ENCODE assay signal across 11 cellular contexts in genomic region chr1:15514557-15514956, GRCh38. TPM values are rescaled to one million over a fixed set of nuclear protein-coding genes. Genes with fewer than 3 reads are reported as not detected.
DNase-seq lines count a peak whose midpoint lies in the region; FAIRE-seq and TF ChIP-seq lines count a peak whose summit lies in the region.
"Not testable (repeated sequence)": the region's sequence is repeated elsewhere in the genome, so short reads cannot be mapped to it uniquely, and the experiment has no call there.
"Had no signal": no experiment of that assay in that cellular context is flagged by ENCODE, and none has a peak within 500 bp of the region (broad histone marks: within the 10 kb centered on the region; RNA-seq: fewer than 3 reads in every experiment).

No MANE protein-coding gene starts in this region.

- H3K36me3 ChIP-seq in H1 (ENCODE audit: control insufficient read depth in 2 of 4, insufficient read depth in 4 of 4, low read length in 3 of 4) = peaks cover 0 to 22% (median 6%) of the 10 kb centered on the region in 4 experiments; a peak in 5 of 8 replicates
- peaks cover 0 to 67% (median 3%) of the 10 kb centered on the region in 6 donors for H3K36me3 ChIP-seq in spleen

- WGBS in H1 (ENCODE audit: extremely low coverage in 1 of 2, insufficient coverage in 1 of 2, insufficient read length in 1 of 2, insufficient replicate concordance in 2 of 2, low coverage in 1 of 2, low lambda C conversion rate in 2 of 2, missing lambda C conversion rate in 1 of 2), 2 experiments = 95% methylated on average over 5 of the region's 5 CpGs; no CpG with 5 or more reads in 1 of the 2 experiments
- WGBS in spleen, 5 donors = 83 to 94% (median 90%) methylated on average over 5 of the region's 5 CpGs

- not testable (repeated sequence) for H4K20me1 ChIP-seq in H1 (replicated peaks in 1 of 2; ENCODE audit: control insufficient read depth in 1 of 2, insufficient read depth in 2 of 2, low read length in 2 of 2)

- CTCF ChIA-PET in activated CD4-positive, alpha-beta memory T cell treated with anti-CD3 and anti-CD28 coated beads, Interleukin-2, amount 10 ng/mL, durations not matched to agents 7 days and 5 days (lab: Charles Lee) = interaction anchor here (1.0 to 1.9 kb wide), 4 partner anchors 9 to 15 kb away, joined by 3 to 4 read pairs (median 3); partner anchors contain the start of gene DNAJC16
- CTCF ChIA-PET in H1 (lab: Charles Lee; ENCODE audit: partially characterized antibody) = not testable (repeated sequence)

- not testable (repeated sequence) for H3K27me3 Mint-ChIP-seq in CD14-positive monocyte (ENCODE audit: low read depth in 3 of 3); T-helper 2 cell treated with Interferon-gamma antibody and Interleukin-4, amounts not matched to agents 5 μg/mL and 100 μg/mL, for 36 hours (ENCODE audit: low read depth); activated CD4-positive, alpha-beta memory T cell treated with anti-CD3 and anti-CD28 coated beads, Interleukin-2, amount 10 ng/mL, durations not matched to agents 7 days and 5 days; activated T-helper 1 cell treated with anti-CD3 and anti-CD28 coated beads, Interleukin-12 subunit alpha, Interleukin-12 subunit beta, Interleukin-2, Interleukin-4 antibody, amounts not matched to agents 30 ng/mL and 10 ng/mL and 1 ng/mL, durations not matched to agents 14 hours and 24 hours and 36 hours (ENCODE audit: insufficient read depth); activated naive CD8-positive, alpha-beta T cell

- H3K79me1 ChIP-seq in H1 (ENCODE audit: low read depth, low read length) = not testable (repeated sequence)

- H3K56ac ChIP-seq in H1 (replicated peaks; ENCODE audit: insufficient read length, low read depth, low read length) = not testable (repeated sequence)

- not testable (repeated sequence) for H3K27ac ChIP-seq in H1 (ENCODE audit: low read depth, low read length)
- H3K27ac ChIP-seq in spleen = peak overlapping the region in 2 of 8 donors; percentile 51 to 52

- not testable (repeated sequence) for TF ChIP-seq CTCF in CD14-positive monocyte (IDR thresholded peaks at IDR 0.05); H1 (IDR thresholded peaks at IDR 0.05; ENCODE audit: control extremely low read depth in 1 of 3, insufficient read depth in 1 of 3, low read depth in 1 of 3, low read length in 3 of 3); spleen (IDR thresholded peaks at IDR 0.05 in 8 of 11, conservative IDR thresholded peaks at IDR 0.05 in 3 of 11)

- not testable (repeated sequence) for H3K4me3 ChIP-seq in H1 (ENCODE audit: extremely low read depth in 1 of 4, insufficient read depth in 2 of 4, low read depth in 3 of 4, low read length in 4 of 4); spleen

- not testable (repeated sequence) for H3K9me3 Mint-ChIP-seq in CD14-positive monocyte; T-helper 2 cell treated with Interferon-gamma antibody and Interleukin-4, amounts not matched to agents 5 μg/mL and 100 μg/mL, for 36 hours; activated CD4-positive, alpha-beta memory T cell treated with anti-CD3 and anti-CD28 coated beads, Interleukin-2, amount 10 ng/mL, durations not matched to agents 7 days and 5 days; activated T-helper 1 cell treated with anti-CD3 and anti-CD28 coated beads, Interleukin-12 subunit alpha, Interleukin-12 subunit beta, Interleukin-2, Interleukin-4 antibody, amounts not matched to agents 30 ng/mL and 10 ng/mL and 1 ng/mL, durations not matched to agents 14 hours and 24 hours and 36 hours; activated naive CD8-positive, alpha-beta T cell (ENCODE audit: low read depth)

- not testable (repeated sequence) for H4K5ac ChIP-seq in H1 (ENCODE audit: insufficient read length, low read depth, low read length)

- not testable (repeated sequence) for H2BK120ac ChIP-seq in H1 (replicated peaks; ENCODE audit: low read depth, low read length)

- H3K4ac ChIP-seq in H1 (replicated peaks; ENCODE audit: insufficient read length, low read depth, low read length) = peak overlapping the region; percentile 13

- not testable (repeated sequence) for H4K91ac ChIP-seq in H1 (replicated peaks; ENCODE audit: insufficient read length, low read length)

- not testable (repeated sequence) for H2BK20ac ChIP-seq in H1 (ENCODE audit: low read length)

- intact Hi-C loops in CD14-positive monocyte (cut with micrococcal nuclease); activated T-helper 1 cell treated with anti-CD3 and anti-CD28 coated beads, Interleukin-12 subunit alpha, Interleukin-12 subunit beta, Interleukin-2, Interleukin-4 antibody, amounts not matched to agents 30 ng/mL and 10 ng/mL and 1 ng/mL, durations not matched to agents 14 hours and 24 hours and 36 hours (cut with micrococcal nuclease); spleen (cut with DNase I; ENCODE audit: low total_unique reads): not testable (repeated sequence)

- not testable (repeated sequence) for H3K4me2 ChIP-seq in H1 (ENCODE audit: insufficient read depth in 1 of 2, low read depth in 2 of 2, low read length in 2 of 2)

- not testable (repeated sequence) for H3K4me1 Mint-ChIP-seq in CD14-positive monocyte
- H3K4me1 Mint-ChIP-seq in T-helper 2 cell treated with Interferon-gamma antibody and Interleukin-4, amounts not matched to agents 5 μg/mL and 100 μg/mL, for 36 hours (ENCODE audit: low read depth) = peaks cover 43% of the 10 kb centered on the region
- peaks cover 59% of the 10 kb centered on the region for H3K4me1 Mint-ChIP-seq in activated CD4-positive, alpha-beta memory T cell treated with anti-CD3 and anti-CD28 coated beads, Interleukin-2, amount 10 ng/mL, durations not matched to agents 7 days and 5 days
- H3K4me1 Mint-ChIP-seq in activated T-helper 1 cell treated with anti-CD3 and anti-CD28 coated beads, Interleukin-12 subunit alpha, Interleukin-12 subunit beta, Interleukin-2, Interleukin-4 antibody, amounts not matched to agents 30 ng/mL and 10 ng/mL and 1 ng/mL, durations not matched to agents 14 hours and 24 hours and 36 hours (ENCODE audit: low read depth) = peaks cover 63% of the 10 kb centered on the region
- peaks cover 16% of the 10 kb centered on the region for H3K4me1 Mint-ChIP-seq in activated naive CD8-positive, alpha-beta T cell (ENCODE audit: low read depth)

- H3K4me1 ChIP-seq in H1 (replicated peaks in 1 of 4; ENCODE audit: control insufficient read depth in 3 of 4, insufficient read depth in 4 of 4, low read length in 3 of 4) = not testable (repeated sequence)
- H3K4me1 ChIP-seq in spleen = peaks cover 0 to 15% (median 11%) of the 10 kb centered on the region in 6 donors

- not testable (repeated sequence) for H3K23me2 ChIP-seq in H1 (ENCODE audit: low read depth, low read length)

- H3K4me3 Mint-ChIP-seq in CD14-positive monocyte; T-helper 2 cell treated with Interferon-gamma antibody and Interleukin-4, amounts not matched to agents 5 μg/mL and 100 μg/mL, for 36 hours; activated CD4-positive, alpha-beta memory T cell treated with anti-CD3 and anti-CD28 coated beads, Interleukin-2, amount 10 ng/mL, durations not matched to agents 7 days and 5 days; activated T-helper 1 cell treated with anti-CD3 and anti-CD28 coated beads, Interleukin-12 subunit alpha, Interleukin-12 subunit beta, Interleukin-2, Interleukin-4 antibody, amounts not matched to agents 30 ng/mL and 10 ng/mL and 1 ng/mL, durations not matched to agents 14 hours and 24 hours and 36 hours; activated naive CD8-positive, alpha-beta T cell: not testable (repeated sequence)

- not testable (repeated sequence) for H2BK12ac ChIP-seq in H1 (ENCODE audit: low read depth, low read length)

- not testable (repeated sequence) for H3K9ac ChIP-seq in H1 (replicated peaks in 1 of 4; ENCODE audit: extremely low read depth in 1 of 4, low read depth in 3 of 4, low read length in 3 of 4)

- not testable (repeated sequence) for TF ChIP-seq POLR2A in H1 (IDR thresholded peaks at IDR 0.05; ENCODE audit: control extremely low read depth in 1 of 2, low read depth in 2 of 2, low read length in 2 of 2); spleen (IDR thresholded peaks at IDR 0.05)

- not testable (repeated sequence) for H2AK5ac ChIP-seq in H1 (ENCODE audit: low read depth, low read length)

- not testable (repeated sequence) for H2BK5ac ChIP-seq in H1 (ENCODE audit: low read depth, low read length)

- not testable (repeated sequence) for H3K18ac ChIP-seq in H1 (ENCODE audit: extremely low read depth, low read length)

- H3K14ac ChIP-seq in H1 (ENCODE audit: insufficient read length) = not testable (repeated sequence)

- FAIRE-seq in H1 (lab: Jason Lieb, UNC) = not testable (repeated sequence)

- peak overlapping the region in 4 of 7 donors; percentile 7 to 80 (median 48) for H3K27ac Mint-ChIP-seq in CD14-positive monocyte
- H3K27ac Mint-ChIP-seq in T-helper 2 cell treated with Interferon-gamma antibody and Interleukin-4, amounts not matched to agents 5 μg/mL and 100 μg/mL, for 36 hours = peak overlapping the region; percentile 67
- peak overlapping the region; percentile 80 for H3K27ac Mint-ChIP-seq in activated CD4-positive, alpha-beta memory T cell treated with anti-CD3 and anti-CD28 coated beads, Interleukin-2, amount 10 ng/mL, durations not matched to agents 7 days and 5 days
- peak overlapping the region; percentile 72 for H3K27ac Mint-ChIP-seq in activated T-helper 1 cell treated with anti-CD3 and anti-CD28 coated beads, Interleukin-12 subunit alpha, Interleukin-12 subunit beta, Interleukin-2, Interleukin-4 antibody, amounts not matched to agents 30 ng/mL and 10 ng/mL and 1 ng/mL, durations not matched to agents 14 hours and 24 hours and 36 hours
- H3K27ac Mint-ChIP-seq in activated naive CD8-positive, alpha-beta T cell = peak overlapping the region; percentile 16

- peaks cover 0 to 16% of the 10 kb centered on the region in 2 experiments; a peak in 2 of 4 replicates for H3K79me2 ChIP-seq in H1 (ENCODE audit: control insufficient read depth in 1 of 2, insufficient read depth in 2 of 2, low read length in 2 of 2)

- TF ChIP-seq EP300 in H1 (IDR thresholded peaks at IDR 0.05; ENCODE audit: borderline replicate concordance in 1 of 2, low read depth in 2 of 2, low read length in 2 of 2) = not testable (repeated sequence)

- not testable (repeated sequence) for H2BK15ac ChIP-seq in H1 (ENCODE audit: low read length)

- not testable (repeated sequence) for TF ChIP-seq RAD21 in H1 (IDR thresholded peaks at IDR 0.05 in 1 of 2, conservative IDR thresholded peaks at IDR 0.05 in 1 of 2; ENCODE audit: low read depth in 2 of 2, low read length in 2 of 2)

- not testable (repeated sequence) for H4K8ac ChIP-seq in H1 (ENCODE audit: extremely low read depth, insufficient read depth, low read length)

- H3K9me3 ChIP-seq in H1 (ENCODE audit: insufficient read depth in 2 of 2, low read depth in 1 of 2, low read length in 1 of 2); spleen: not testable (repeated sequence)

- H2AFZ ChIP-seq in H1 (ENCODE audit: low read length) = not testable (repeated sequence)

- H3K23ac ChIP-seq in H1 (ENCODE audit: insufficient read length) = not testable (repeated sequence)

- POLR2A ChIA-PET in activated CD4-positive, alpha-beta memory T cell treated with anti-CD3 and anti-CD28 coated beads, Interleukin-2, amount 10 ng/mL, durations not matched to agents 7 days and 5 days (lab: Charles Lee) = interaction anchor here (0.6 to 2.3 kb wide), 5 partner anchors 9 to 171 kb away, joined by 3 to 11 read pairs (median 4); partner anchors contain the start of gene CASP9
- POLR2A ChIA-PET in H1 (lab: Charles Lee; ENCODE audit: partially characterized antibody) = interaction anchor here (0.8 to 2.4 kb wide), 2 partner anchors 9 to 228 kb away, joined by 3 to 7 read pairs; partner anchors contain the start of genes CASP9 and TMEM82

- not testable (repeated sequence) for H3K27me3 ChIP-seq in H1 (replicated peaks in 1 of 4; ENCODE audit: control insufficient read depth in 3 of 4, extremely low read depth in 1 of 4, insufficient read depth in 3 of 4, low read length in 3 of 4); spleen (replicated peaks in 1 of 7)

- peaks cover 53 to 72% of the 10 kb centered on the region in 2 donors for H3K36me3 Mint-ChIP-seq in CD14-positive monocyte
- peaks cover 58% of the 10 kb centered on the region for H3K36me3 Mint-ChIP-seq in T-helper 2 cell treated with Interferon-gamma antibody and Interleukin-4, amounts not matched to agents 5 μg/mL and 100 μg/mL, for 36 hours (ENCODE audit: low read depth)
- peaks cover 70% of the 10 kb centered on the region for H3K36me3 Mint-ChIP-seq in activated CD4-positive, alpha-beta memory T cell treated with anti-CD3 and anti-CD28 coated beads, Interleukin-2, amount 10 ng/mL, durations not matched to agents 7 days and 5 days (ENCODE audit: low read depth)
- H3K36me3 Mint-ChIP-seq in activated T-helper 1 cell treated with anti-CD3 and anti-CD28 coated beads, Interleukin-12 subunit alpha, Interleukin-12 subunit beta, Interleukin-2, Interleukin-4 antibody, amounts not matched to agents 30 ng/mL and 10 ng/mL and 1 ng/mL, durations not matched to agents 14 hours and 24 hours and 36 hours (ENCODE audit: low read depth) = peaks cover 61% of the 10 kb centered on the region
- H3K36me3 Mint-ChIP-seq in activated naive CD8-positive, alpha-beta T cell = peaks cover 16% of the 10 kb centered on the region

- DNase-seq in CD14-positive monocyte (ENCODE audit: low spot score); T-helper 2 cell treated with Interferon-gamma antibody and Interleukin-4, amounts not matched to agents 5 μg/mL and 100 μg/mL, for 36 hours (ENCODE audit: low spot score); activated CD4-positive, alpha-beta memory T cell treated with anti-CD3 and anti-CD28 coated beads, Interleukin-2, amount 10 ng/mL, durations not matched to agents 7 days and 5 days; activated T-helper 1 cell treated with anti-CD3 and anti-CD28 coated beads, Interleukin-12 subunit alpha, Interleukin-12 subunit beta, Interleukin-2, Interleukin-4 antibody, amounts not matched to agents 30 ng/mL and 10 ng/mL and 1 ng/mL, durations not matched to agents 14 hours and 24 hours and 36 hours (ENCODE audit: low spot score); H1 (ENCODE audit: low read depth in 1 of 2, low spot score in 2 of 2): not testable (repeated sequence)
- peak; percentile 9 for DNase-seq in spleen

RNA-seq across cellular contexts. Expression of gene CASP9, which starts 9.5 kb away (rescaled TPM):
- polyA plus RNA-seq in CD14-positive monocyte (10 to 100 TPM; 21.0 to 21.5 TPM), H1 (2011; rRNA removed) (32.2 and 36.3 TPM in 2 replicates), spleen (10 to 100 TPM; 10.3 to 11.0 (median 10.6) TPM)
- 10 to 100 TPM; 21.5 to 22.4 TPM for total RNA-seq in activated CD4-positive, alpha-beta memory T cell treated with anti-CD3 and anti-CD28 coated beads, Interleukin-2, amount 10 ng/mL, durations not matched to agents 7 days and 5 days
- 19.5 and 21.0 TPM in 2 replicates for total RNA-seq in activated T-helper 1 cell treated with anti-CD3 and anti-CD28 coated beads, Interleukin-12 subunit alpha, Interleukin-12 subunit beta, Interleukin-2, Interleukin-4 antibody, amounts not matched to agents 30 ng/mL and 10 ng/mL and 1 ng/mL, durations not matched to agents 14 hours and 24 hours and 36 hours
- 14.8 and 15.2 TPM in 2 replicates for total RNA-seq in H1 (2021; fragmentation: NEBNext Ultra II Directional; extraction: Animal tissue kit (Norgen Biotek cat#: 25700))
- polyA plus RNA-seq in H1 (2011; cell fraction: cytosol; rRNA removed) = 27.8 TPM
- 31.7 TPM for polyA plus RNA-seq in H1 (2011; cell fraction: nucleus; rRNA removed)
- 17.4 to 21.0 TPM (median 19.5 TPM) in 4 replicates for polyA plus RNA-seq in H1 (2012, experiment 1 of 2)
- 22.4 TPM for polyA plus RNA-seq in H1 (2012, experiment 2 of 2)
- 8.8 TPM for polyA plus RNA-seq in H1 (2013, experiment 1 of 2)
- 8.2 TPM for polyA plus RNA-seq in H1 (2013, experiment 2 of 2)
- 27.1 and 35.0 TPM in 2 replicates for polyA minus RNA-seq in H1 (2011; rRNA and poly(A)+ RNA removed)
- polyA minus RNA-seq in H1 (2011; cell fraction: cytosol; rRNA and poly(A)+ RNA removed) = 14.0 TPM
- 12.4 TPM for polyA minus RNA-seq in H1 (2011; cell fraction: nucleus; rRNA and poly(A)+ RNA removed)
- total RNA-seq in spleen = 10 to 100 TPM; 10.9 to 17.7 (median 13.7) TPM

RNA-seq across cellular contexts. Expression of gene DNAJC16, which starts 12.1 kb away (rescaled TPM):
- polyA plus RNA-seq in CD14-positive monocyte (1 to 10 TPM; 5.4 to 6.3 TPM), H1 (2011; rRNA removed) (4.8 and 7.9 TPM in 2 replicates), spleen (1 to 10 TPM; 3.7 to 7.4 (median 5.2) TPM)
- 10 to 100 TPM; 17.3 to 18.1 TPM for total RNA-seq in activated CD4-positive, alpha-beta memory T cell treated with anti-CD3 and anti-CD28 coated beads, Interleukin-2, amount 10 ng/mL, durations not matched to agents 7 days and 5 days
- total RNA-seq in activated T-helper 1 cell treated with anti-CD3 and anti-CD28 coated beads, Interleukin-12 subunit alpha, Interleukin-12 subunit beta, Interleukin-2, Interleukin-4 antibody, amounts not matched to agents 30 ng/mL and 10 ng/mL and 1 ng/mL, durations not matched to agents 14 hours and 24 hours and 36 hours = 18.8 and 19.8 TPM in 2 replicates
- 20.6 and 23.3 TPM in 2 replicates for total RNA-seq in H1 (2021; fragmentation: NEBNext Ultra II Directional; extraction: Animal tissue kit (Norgen Biotek cat#: 25700))
- polyA plus RNA-seq in H1 (2011; cell fraction: cytosol; rRNA removed) = 6.4 TPM
- 5.9 TPM for polyA plus RNA-seq in H1 (2011; cell fraction: nucleus; rRNA removed)
- 7.6 to 9.5 TPM (median 9.1 TPM) in 4 replicates for polyA plus RNA-seq in H1 (2012, experiment 1 of 2)
- 1.0 TPM for polyA plus RNA-seq in H1 (2012, experiment 2 of 2)
- polyA plus RNA-seq in H1 (2013, experiment 1 of 2) = 16.0 TPM
- 16.2 TPM for polyA plus RNA-seq in H1 (2013, experiment 2 of 2)
- polyA minus RNA-seq in H1 (2011; rRNA and poly(A)+ RNA removed) = 20.6 and 43.0 TPM in 2 replicates
- 18.4 TPM for polyA minus RNA-seq in H1 (2011; cell fraction: cytosol; rRNA and poly(A)+ RNA removed)
- polyA minus RNA-seq in H1 (2011; cell fraction: nucleus; rRNA and poly(A)+ RNA removed) = 19.3 TPM
- total RNA-seq in spleen = 10 to 100 TPM; 17.0 to 23.0 (median 21.0) TPM

RNA-seq across cellular contexts. Expression of gene CELA2B, which starts 38.7 kb away (rescaled TPM):
- polyA plus RNA-seq in CD14-positive monocyte (not detected), H1 (2011; rRNA removed) (not detected in 2 replicates), spleen (under 1 TPM in 1 of 3 donors, not detected in 2; 0.14 TPM)
- total RNA-seq in activated CD4-positive, alpha-beta memory T cell treated with anti-CD3 and anti-CD28 coated beads, Interleukin-2, amount 10 ng/mL, durations not matched to agents 7 days and 5 days = not detected
- total RNA-seq in activated T-helper 1 cell treated with anti-CD3 and anti-CD28 coated beads, Interleukin-12 subunit alpha, Interleukin-12 subunit beta, Interleukin-2, Interleukin-4 antibody, amounts not matched to agents 30 ng/mL and 10 ng/mL and 1 ng/mL, durations not matched to agents 14 hours and 24 hours and 36 hours = not detected in 2 replicates
- total RNA-seq in H1 (2021; fragmentation: NEBNext Ultra II Directional; extraction: Animal tissue kit (Norgen Biotek cat#: 25700)) = not detected in 2 replicates
- polyA plus RNA-seq in H1 (2011; cell fraction: cytosol; rRNA removed) = not detected
- polyA plus RNA-seq in H1 (2011; cell fraction: nucleus; rRNA removed) = not detected
- polyA plus RNA-seq in H1 (2012, experiment 1 of 2) = not detected in 4 replicates
- polyA plus RNA-seq in H1 (2012, experiment 2 of 2) = not detected
- not detected for polyA plus RNA-seq in H1 (2013, experiment 1 of 2)
- polyA plus RNA-seq in H1 (2013, experiment 2 of 2) = not detected
- polyA minus RNA-seq in H1 (2011; rRNA and poly(A)+ RNA removed) = not detected in 2 replicates
- polyA minus RNA-seq in H1 (2011; cell fraction: cytosol; rRNA and poly(A)+ RNA removed) = not detected
- not detected for polyA minus RNA-seq in H1 (2011; cell fraction: nucleus; rRNA and poly(A)+ RNA removed)
- total RNA-seq in spleen = not detected
- total RNA-seq: A172; Caco-2; CD8-positive, alpha-beta memory T cell; HT1080 had no signal
- polyA plus RNA-seq: CD8-positive, alpha-beta memory T cell had no signal

RNA-seq across cellular contexts. Expression of gene CELA2A, which starts 58.0 kb away (rescaled TPM):
- polyA plus RNA-seq in CD14-positive monocyte = not detected
- total RNA-seq in activated CD4-positive, alpha-beta memory T cell treated with anti-CD3 and anti-CD28 coated beads, Interleukin-2, amount 10 ng/mL, durations not matched to agents 7 days and 5 days = not detected
- not detected in 2 replicates for total RNA-seq in activated T-helper 1 cell treated with anti-CD3 and anti-CD28 coated beads, Interleukin-12 subunit alpha, Interleukin-12 subunit beta, Interleukin-2, Interleukin-4 antibody, amounts not matched to agents 30 ng/mL and 10 ng/mL and 1 ng/mL, durations not matched to agents 14 hours and 24 hours and 36 hours
- total RNA-seq in H1 (2021; fragmentation: NEBNext Ultra II Directional; extraction: Animal tissue kit (Norgen Biotek cat#: 25700)) = not detected in 2 replicates
- not detected in 2 replicates for polyA plus RNA-seq in H1 (2011; rRNA removed)
- not detected for polyA plus RNA-seq in H1 (2011; cell fraction: cytosol; rRNA removed)
- polyA plus RNA-seq in H1 (2011; cell fraction: nucleus; rRNA removed) = not detected
- not detected in 4 replicates for polyA plus RNA-seq in H1 (2012, experiment 1 of 2)
- polyA plus RNA-seq in H1 (2012, experiment 2 of 2) = not detected
- not detected for polyA plus RNA-seq in H1 (2013, experiment 1 of 2)
- polyA plus RNA-seq in H1 (2013, experiment 2 of 2) = not detected
- polyA minus RNA-seq in H1 (2011; rRNA and poly(A)+ RNA removed) = not detected in 2 replicates
- polyA minus RNA-seq in H1 (2011; cell fraction: cytosol; rRNA and poly(A)+ RNA removed) = not detected
- not detected for polyA minus RNA-seq in H1 (2011; cell fraction: nucleus; rRNA and poly(A)+ RNA removed)
- total RNA-seq in spleen = under 1 TPM in 3 of 7 donors, not detected in 4; 0.40 to 0.79 (median 0.40) TPM
- polyA plus RNA-seq in spleen = under 1 TPM; 0.09 to 0.20 (median 0.16) TPM
- total RNA-seq: A172; Caco-2; CD8-positive, alpha-beta memory T cell; HT1080 had no signal
- polyA plus RNA-seq: CD8-positive, alpha-beta memory T cell had no signal

Comparison
In these comparisons a context has a peak if more than half of its experiments do, and no peak if none do; other contexts are left out.
1. H3K27ac Mint-ChIP-seq: peak in every context shown above with its lines; median percentile 80 in activated CD4-positive, alpha-beta memory T cell treated with anti-CD3 and anti-CD28 coated beads, Interleukin-2, amount 10 ng/mL, durations not matched to agents 7 days and 5 days; 72 in activated T-helper 1 cell treated with anti-CD3 and anti-CD28 coated beads, Interleukin-12 subunit alpha, Interleukin-12 subunit beta, Interleukin-2, Interleukin-4 antibody, amounts not matched to agents 30 ng/mL and 10 ng/mL and 1 ng/mL, durations not matched to agents 14 hours and 24 hours and 36 hours; 67 in T-helper 2 cell treated with Interferon-gamma antibody and Interleukin-4, amounts not matched to agents 5 μg/mL and 100 μg/mL, for 36 hours; 48 in CD14-positive monocyte; 16 in activated naive CD8-positive, alpha-beta T cell.